ENCODE assay signal across 9 cellular contexts in genomic region chr19:40411125-40411842, GRCh38. TPM values are rescaled to one million over a fixed set of nuclear protein-coding genes. Genes with fewer than 3 reads are reported as not detected.
DNase-seq lines count a peak whose midpoint lies in the region; ATAC-seq and TF ChIP-seq lines count a peak whose summit lies in the region.
"Had no signal": no experiment of that assay in that cellular context is flagged by ENCODE, and none has a peak within 500 bp of the region (broad histone marks: within the 10 kb centered on the region; RNA-seq: fewer than 3 reads in every experiment).

No MANE protein-coding gene starts in this region.

- H3K27me3 Mint-ChIP-seq in activated B cell treated with CpG ODN at 0.5 μM for 24 hours (no peaks in the 10 kb centered on the region), memory B cell (no peaks in the 10 kb centered on the region)

- H3K9me3 Mint-ChIP-seq in activated B cell treated with CpG ODN at 0.5 μM for 24 hours (no peaks in the 10 kb centered on the region), memory B cell (no peaks in the 10 kb centered on the region)

- ATAC-seq in activated B cell treated with CpG ODN at 0.5 μM for 24 hours (ENCODE audit: low read depth) (peak; percentile 35), memory B cell (ENCODE audit: low read depth) (peak; percentile 45)

- DNase-seq in GDM1 (lab: John Stamatoyannopoulos, UW) (peak; percentile 43), activated B cell treated with CpG ODN at 0.5 μM for 24 hours (no peak), memory B cell (ENCODE audit: low spot score in 2 of 2) (no peak), NCI-H2081 treated with DMSO at 0.1 percent for 48 hours (lab: John Stamatoyannopoulos, UW) (no peak), NCI-H187 treated with DMSO at 0.1 percent for 48 hours (lab: John Stamatoyannopoulos, UW) (no peak)
- no peak for DNase-seq in activated CD8-positive, alpha-beta memory T cell treated with anti-CD3 and anti-CD28 coated beads, Interleukin-2, amount 50 U/mL, for 4 hours
- DNase-seq: activated gamma-delta T cell treated with Interleukin-2 at 50 U/mL for 16 hours, NCI-H526 had no signal

- CTCF ChIA-PET in activated B cell treated with CpG ODN at 0.5 μM for 24 hours (lab: Charles Lee): interaction anchor here (0.7 kb wide), 1 partner anchor 10 kb away, joined by 3 read pairs; no protein-coding TSS in a partner anchor

- H3K36me3 Mint-ChIP-seq in activated B cell treated with CpG ODN at 0.5 μM for 24 hours (ENCODE audit: low read depth): no peaks in the 10 kb centered on the region
- no peaks in the 10 kb centered on the region for H3K36me3 Mint-ChIP-seq in memory B cell

- no peak overlapping the region for H3K4me3 Mint-ChIP-seq in activated B cell treated with CpG ODN at 0.5 μM for 24 hours
- peak overlapping the region; percentile 50 for H3K4me3 Mint-ChIP-seq in memory B cell

- no peak for TF ChIP-seq CTCF in activated B cell treated with CpG ODN at 0.5 μM for 24 hours (IDR thresholded peaks at IDR 0.05)

- H3K27ac Mint-ChIP-seq in activated B cell treated with CpG ODN at 0.5 μM for 24 hours: no peak overlapping the region
- no peak overlapping the region for H3K27ac Mint-ChIP-seq in memory B cell

- H3K4me1 Mint-ChIP-seq in activated B cell treated with CpG ODN at 0.5 μM for 24 hours (peaks cover 27% of the 10 kb centered on the region), memory B cell (peaks cover 16% of the 10 kb centered on the region)

- POLR2A ChIA-PET in activated B cell treated with CpG ODN at 0.5 μM for 24 hours (lab: Charles Lee): interaction anchor here (1.2 to 2.9 kb wide), 2 partner anchors 10 to 15 kb away, joined by 3 to 14 read pairs; no protein-coding TSS in a partner anchor

- intact Hi-C loops in activated B cell treated with CpG ODN at 0.5 μM for 24 hours (cut with micrococcal nuclease): no loop called here

RNA-seq across cellular contexts. Expression of gene PRX, which starts 1.9 kb away (rescaled TPM):
- total RNA-seq in activated B cell treated with CpG ODN at 0.5 μM for 24 hours: 1.4 and 1.7 TPM in 2 replicates

RNA-seq across cellular contexts. Expression of gene SERTAD1, which starts 14.5 kb away (rescaled TPM):
- 13.4 and 13.9 TPM in 2 replicates for total RNA-seq in activated B cell treated with CpG ODN at 0.5 μM for 24 hours

RNA-seq across cellular contexts. Expression of gene HIPK4, which starts 21.3 kb away (rescaled TPM):
- total RNA-seq in activated B cell treated with CpG ODN at 0.5 μM for 24 hours: 0.09 TPM in 1 of 2 replicates, not detected in the other
- total RNA-seq: LHCN-M2 had no signal

RNA-seq across cellular contexts. Expression of gene SERTAD3, which starts 32.9 kb away (rescaled TPM):
- 43.5 and 48.4 TPM in 2 replicates for total RNA-seq in activated B cell treated with CpG ODN at 0.5 μM for 24 hours

RNA-seq across cellular contexts. Expression of gene BLVRB, which starts 54.3 kb away (rescaled TPM):
- 12.3 and 14.6 TPM in 2 replicates for total RNA-seq in activated B cell treated with CpG ODN at 0.5 μM for 24 hours
